Comparison of ENCODE assay signal across 29 cellular contexts in the genomic region with DNA sequence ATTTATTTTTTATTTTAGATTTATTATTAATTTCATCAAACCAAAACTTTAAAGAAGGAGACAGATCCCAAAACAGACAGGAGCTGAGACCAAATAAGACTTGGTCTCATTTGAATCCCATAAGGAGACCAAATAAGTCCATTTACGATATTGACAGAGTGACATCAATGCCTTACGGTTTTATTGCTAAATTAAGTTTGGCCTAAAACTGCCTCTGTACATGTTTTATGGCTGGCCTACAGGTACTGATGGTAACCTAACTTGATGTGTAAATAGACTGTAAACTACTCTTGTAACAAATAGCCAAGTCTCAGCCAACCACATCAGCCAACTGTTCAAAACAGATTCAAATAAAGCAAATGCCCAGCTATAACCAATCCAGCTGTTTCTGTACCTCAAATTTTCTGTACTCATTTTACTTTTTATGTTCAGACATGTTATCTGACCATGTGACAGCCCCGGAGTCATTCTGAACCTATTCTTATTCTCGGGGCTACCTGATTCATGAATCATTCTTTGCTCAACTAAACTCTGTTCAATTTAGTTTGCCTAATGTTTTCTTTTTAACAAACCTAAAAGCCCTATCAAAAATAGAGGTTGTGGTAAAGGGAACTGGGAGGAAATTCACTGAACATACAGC.
DNase-seq lines count a peak whose midpoint lies in the region; ATAC-seq, FAIRE-seq and TF ChIP-seq lines count a peak whose summit lies in the region.
"Had no signal": no experiment of that assay in that cellular context is flagged by ENCODE, and none has a peak within 500 bp of the region (broad histone marks: within the 10 kb centered on the region; RNA-seq: fewer than 3 reads in every experiment).

No MANE protein-coding gene starts in this region.

- no peak for FAIRE-seq in D721Med (lab: Jason Lieb, UNC)

- DNase-seq in LNCaP clone FGC (ENCODE audit: low read depth), result peak; percentile 95
- DNase-seq in T47D (ENCODE audit: low read depth in 1 of 2, low spot score in 1 of 2), result peak; percentile 18 to 39
- DNase-seq in mucosa of descending colon, result peak in 1 of 3 donors; percentile 25
- no peak for DNase-seq in D721Med (ENCODE audit: insufficient read length, low spot score)
- no peak for DNase-seq in COLO668 (lab: John Stamatoyannopoulos, UW; ENCODE audit: unreplicated experiment)
- DNase-seq in NCI-H1436 treated with DMSO at 0.1 percent for 48 hours (lab: John Stamatoyannopoulos, UW), result no peak
- DNase-seq: activated CD4-positive, alpha-beta memory T cell treated with anti-CD3 and anti-CD28 coated beads for 36 hours; activated CD4-positive, CD25-positive, alpha-beta regulatory T cell; activated naive CD4-positive, alpha-beta T cell; activated naive CD8-positive, alpha-beta T cell treated with anti-CD3 and anti-CD28 coated beads, Interleukin-2, amount 50 U/mL, for 24 hours; activated T-cell treated with anti-CD3 and anti-CD28 coated beads, Interleukin-2, amount 50 U/mL, for 72 hours; AML-193; CD4-positive, alpha-beta T cell; central memory CD4-positive, alpha-beta T cell; effector memory CD8-positive, alpha-beta T cell; H7; head of caudate nucleus; IMR-90; kidney; lower lobe of right lung; NCI-H1092; NCI-H187; NCI-H2171; stimulated activated naive CD4-positive, alpha-beta T cell treated with Interleukin-2 at 50 U/mL for 16 hours; T-cell; upper lobe of right lung had no signal

- intact Hi-C loops in mucosa of descending colon (cut with DNase I, micrococcal nuclease), result no loop called here

- peak overlapping the region; percentile 74 for H3K27ac ChIP-seq in 22Rv1
- H3K27ac ChIP-seq: lower lobe of right lung, upper lobe of right lung had no signal

- no peaks in the 10 kb centered on the region for H3K36me3 ChIP-seq in mucosa of descending colon (ENCODE audit: low read depth)

- no peak for TF ChIP-seq CTCF in 22Rv1 (IDR thresholded peaks at IDR 0.05)
- TF ChIP-seq CTCF in LNCaP clone FGC (IDR thresholded peaks at IDR 0.05; ENCODE audit: control insufficient read depth, extremely low read depth, insufficient read depth), result no peak
- TF ChIP-seq CTCF in mucosa of descending colon (IDR thresholded peaks at IDR 0.05), result no peak
- TF ChIP-seq CTCF in D721Med (IDR thresholded peaks at IDR 0.05; ENCODE audit: insufficient read depth, missing control alignments), result no peak

- H3K4me1 ChIP-seq in mucosa of descending colon (ENCODE audit: low read depth), result no peaks in the 10 kb centered on the region
- H3K4me1 ChIP-seq: lower lobe of right lung, upper lobe of right lung had no signal

- H3K9me3 ChIP-seq in mucosa of descending colon, result no peaks in the 10 kb centered on the region
- H3K9me3 ChIP-seq: lower lobe of right lung, upper lobe of right lung had no signal

- in situ Hi-C loops in T47D (cut with HindIII; ENCODE audit: low pct_unique_long_range_greater_than_20kb, low sequenced_read_pairs), result no loop called here

- H3K4me3 ChIP-seq in LNCaP clone FGC (ENCODE audit: low read depth, low read length), result no peak overlapping the region
- no peak overlapping the region for H3K4me3 ChIP-seq in mucosa of descending colon
- H3K4me3 ChIP-seq: lower lobe of right lung, upper lobe of right lung had no signal

- peak; percentile 97 for ATAC-seq in mucosa of descending colon
- no peak for ATAC-seq in HG03159 (IDR thresholded peaks at IDR 0.05; ENCODE audit: unreplicated experiment)
- ATAC-seq: activated naive CD8-positive, alpha-beta T cell treated with anti-CD3 and anti-CD28 coated beads, Interleukin-2, amount 50 U/mL, for 24 hours; effector memory CD8-positive, alpha-beta T cell; lower lobe of right lung; natural killer cell treated with Interleukin-12 subunit alpha and Interleukin-12 subunit beta and Interleukin-15 and Interleukin-18, amount 100 ng/mL, for 72 hours; T-cell; upper lobe of right lung had no signal

Comparison
In these comparisons a context has a peak if more than half of its experiments do, and no peak if none do; other contexts are left out.
1. DNase-seq: peak in LNCaP clone FGC (single experiment) and T47D (2 of 2); none in D721Med (single experiment), COLO668 (single experiment) and NCI-H1436 treated with DMSO at 0.1 percent for 48 hours (single experiment).